1 cellular context compared by ENCODE assay signal in genomic region chr12:124277394-124278222, GRCh38.
TF ChIP-seq lines count a peak whose summit lies in the region.

No MANE protein-coding gene starts in this region.

TF ChIP-seq in HEK293, 187 proteins besides CTCF, POLR2A, EP300 and RAD21 (continued from another document):
- TF ChIP-seq MYNN (tag by site-specific recombination; IDR thresholded peaks at IDR 0.05; ENCODE audit: borderline replicate concordance) (no peak), ZNF221 (tag by site-specific recombination; IDR thresholded peaks at IDR 0.05; ENCODE audit: borderline replicate concordance) (no peak), RBAK (tag by site-specific recombination; IDR thresholded peaks at IDR 0.05) (no peak), ZNF48 (tag by site-specific recombination; IDR thresholded peaks at IDR 0.05) (no peak), ZNF423 (tag by site-specific recombination; IDR thresholded peaks at IDR 0.05) (0 out of 2 replicates have a peak, but pooled peaks have one; percentile 41), ZNF677 (tag by site-specific recombination; IDR thresholded peaks at IDR 0.05) (no peak), ZNF548 (tag by site-specific recombination; IDR thresholded peaks at IDR 0.05) (0 out of 2 replicates have a peak, but pooled peaks have one; percentile 21), ZNF155 (tag by site-specific recombination; IDR thresholded peaks at IDR 0.05) (no peak)
- TF ChIP-seq, protein P1, sequence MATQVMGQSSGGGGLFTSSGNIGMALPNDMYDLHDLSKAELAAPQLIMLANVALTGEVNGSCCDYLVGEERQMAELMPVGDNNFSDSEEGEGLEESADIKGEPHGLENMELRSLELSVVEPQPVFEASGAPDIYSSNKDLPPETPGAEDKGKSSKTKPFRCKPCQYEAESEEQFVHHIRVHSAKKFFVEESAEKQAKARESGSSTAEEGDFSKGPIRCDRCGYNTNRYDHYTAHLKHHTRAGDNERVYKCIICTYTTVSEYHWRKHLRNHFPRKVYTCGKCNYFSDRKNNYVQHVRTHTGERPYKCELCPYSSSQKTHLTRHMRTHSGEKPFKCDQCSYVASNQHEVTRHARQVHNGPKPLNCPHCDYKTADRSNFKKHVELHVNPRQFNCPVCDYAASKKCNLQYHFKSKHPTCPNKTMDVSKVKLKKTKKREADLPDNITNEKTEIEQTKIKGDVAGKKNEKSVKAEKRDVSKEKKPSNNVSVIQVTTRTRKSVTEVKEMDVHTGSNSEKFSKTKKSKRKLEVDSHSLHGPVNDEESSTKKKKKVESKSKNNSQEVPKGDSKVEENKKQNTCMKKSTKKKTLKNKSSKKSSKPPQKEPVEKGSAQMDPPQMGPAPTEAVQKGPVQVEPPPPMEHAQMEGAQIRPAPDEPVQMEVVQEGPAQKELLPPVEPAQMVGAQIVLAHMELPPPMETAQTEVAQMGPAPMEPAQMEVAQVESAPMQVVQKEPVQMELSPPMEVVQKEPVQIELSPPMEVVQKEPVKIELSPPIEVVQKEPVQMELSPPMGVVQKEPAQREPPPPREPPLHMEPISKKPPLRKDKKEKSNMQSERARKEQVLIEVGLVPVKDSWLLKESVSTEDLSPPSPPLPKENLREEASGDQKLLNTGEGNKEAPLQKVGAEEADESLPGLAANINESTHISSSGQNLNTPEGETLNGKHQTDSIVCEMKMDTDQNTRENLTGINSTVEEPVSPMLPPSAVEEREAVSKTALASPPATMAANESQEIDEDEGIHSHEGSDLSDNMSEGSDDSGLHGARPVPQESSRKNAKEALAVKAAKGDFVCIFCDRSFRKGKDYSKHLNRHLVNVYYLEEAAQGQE (tag by site-specific recombination; IDR thresholded peaks at IDR 0.05), result no peak
TF ChIP-seq in HEK293: peak in this region for 17.
